15 cellular contexts compared by ENCODE assay signal in the genomic region with DNA sequence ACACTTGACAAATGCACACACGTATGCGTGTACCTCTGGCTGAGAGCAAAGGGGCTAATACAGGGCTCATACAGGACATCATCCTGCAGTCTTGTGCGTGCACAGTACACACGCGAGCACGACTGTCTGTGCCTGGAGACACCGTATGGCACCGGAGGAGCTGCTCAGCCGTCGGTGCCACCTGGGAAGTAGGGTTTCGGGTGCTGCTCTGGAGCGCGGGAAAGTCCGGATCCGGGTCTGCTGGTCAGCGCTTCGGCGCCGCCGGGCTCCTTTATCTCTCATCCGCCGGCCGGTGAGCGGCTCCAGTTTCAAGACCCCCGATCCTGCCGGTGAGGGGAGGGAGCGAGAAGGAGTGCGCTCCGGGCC. TPM values are rescaled to one million over a fixed set of nuclear protein-coding genes. Genes with fewer than 3 reads are reported as not detected.
DNase-seq lines count a peak whose midpoint lies in the region; ATAC-seq and TF ChIP-seq lines count a peak whose summit lies in the region.
"Had no signal": no experiment of that assay in that cellular context is flagged by ENCODE, and none has a peak within 500 bp of the region (broad histone marks: within the 10 kb centered on the region; RNA-seq: fewer than 3 reads in every experiment).

No MANE protein-coding gene starts in this region.

- peaks cover 20% of the 10 kb centered on the region for H3K4me1 Mint-ChIP-seq in activated naive CD8-positive, alpha-beta T cell treated with anti-CD3 and anti-CD28 coated beads, Interleukin-2, amount 10 ng/mL, durations not matched to agents 7 days and 5 days
- peaks cover 25% of the 10 kb centered on the region for H3K4me1 Mint-ChIP-seq in activated naive CD8-positive, alpha-beta T cell treated with anti-CD3 and anti-CD28 coated beads for 36 hours
- peaks cover 15% of the 10 kb centered on the region for H3K4me1 Mint-ChIP-seq in activated T-helper 1 cell treated with anti-CD3 and anti-CD28 coated beads, Interleukin-12 subunit alpha, Interleukin-12 subunit beta, Interleukin-2, Interleukin-4 antibody, amounts not matched to agents 30 ng/mL and 10 ng/mL and 1 ng/mL, durations not matched to agents 14 hours and 24 hours and 36 hours (ENCODE audit: low read depth)
- H3K4me1 Mint-ChIP-seq in stimulated activated naive B cell treated with anti-CD40 and anti-IgM and Interleukin-4, amounts not matched to agents 10 μg/mL and 1 μg/mL and 100 μg/mL, for 72 hours, result peaks cover 24 to 50% of the 10 kb centered on the region in 2 donors

- H3K4me3 Mint-ChIP-seq in activated naive CD8-positive, alpha-beta T cell treated with anti-CD3 and anti-CD28 coated beads, Interleukin-2, amount 10 ng/mL, durations not matched to agents 7 days and 5 days, result no peak overlapping the region
- H3K4me3 Mint-ChIP-seq in activated naive CD8-positive, alpha-beta T cell treated with anti-CD3 and anti-CD28 coated beads for 36 hours, result no peak overlapping the region
- H3K4me3 Mint-ChIP-seq in activated T-helper 1 cell treated with anti-CD3 and anti-CD28 coated beads, Interleukin-12 subunit alpha, Interleukin-12 subunit beta, Interleukin-2, Interleukin-4 antibody, amounts not matched to agents 30 ng/mL and 10 ng/mL and 1 ng/mL, durations not matched to agents 14 hours and 24 hours and 36 hours, result peak overlapping the region; percentile 12
- H3K4me3 Mint-ChIP-seq in stimulated activated naive B cell treated with anti-CD40 and anti-IgM and Interleukin-4, amounts not matched to agents 10 μg/mL and 1 μg/mL and 100 μg/mL, for 72 hours, result peak overlapping the region; percentile 56 to 80

- DNase-seq in activated naive CD8-positive, alpha-beta T cell treated with anti-CD3 and anti-CD28 coated beads, Interleukin-2, amount 10 ng/mL, durations not matched to agents 7 days and 5 days, result peak; percentile 39
- no peak for DNase-seq in activated naive CD8-positive, alpha-beta T cell treated with anti-CD3 and anti-CD28 coated beads for 36 hours
- DNase-seq in activated T-helper 1 cell treated with anti-CD3 and anti-CD28 coated beads, Interleukin-12 subunit alpha, Interleukin-12 subunit beta, Interleukin-2, Interleukin-4 antibody, amounts not matched to agents 30 ng/mL and 10 ng/mL and 1 ng/mL, durations not matched to agents 14 hours and 24 hours and 36 hours (ENCODE audit: low spot score), result no peak
- DNase-seq in left lung (no peak), Right ventricle myocardium inferior (ENCODE audit: missing footprints) (no peak), upper lobe of right lung (no peak), HAP-1 (ENCODE audit: low spot score in 2 of 2) (no peak)
- no peak for DNase-seq in stimulated activated naive B cell treated with anti-CD40 and anti-IgM and Interleukin-4, amounts not matched to agents 10 μg/mL and 1 μg/mL and 100 μg/mL, for 72 hours
- DNase-seq: activated CD4-positive, CD25-positive, alpha-beta regulatory T cell; DMS79; dorsolateral prefrontal cortex; MV-4-11 had no signal

- H3K4me1 ChIP-seq in left lung (peaks cover 18 to 43% of the 10 kb centered on the region in 2 donors), upper lobe of right lung (peaks cover 41% of the 10 kb centered on the region), HAP-1 (peaks cover 6% of the 10 kb centered on the region)

- TF ChIP-seq CTCF in left lung (IDR thresholded peaks at IDR 0.05), result no peak
- no peak for TF ChIP-seq CTCF in upper lobe of right lung (IDR thresholded peaks at IDR 0.05)

- no peaks in the 10 kb centered on the region for H3K36me3 Mint-ChIP-seq in activated naive CD8-positive, alpha-beta T cell treated with anti-CD3 and anti-CD28 coated beads, Interleukin-2, amount 10 ng/mL, durations not matched to agents 7 days and 5 days
- H3K36me3 Mint-ChIP-seq in activated naive CD8-positive, alpha-beta T cell treated with anti-CD3 and anti-CD28 coated beads for 36 hours, result no peaks in the 10 kb centered on the region
- no peaks in the 10 kb centered on the region for H3K36me3 Mint-ChIP-seq in activated T-helper 1 cell treated with anti-CD3 and anti-CD28 coated beads, Interleukin-12 subunit alpha, Interleukin-12 subunit beta, Interleukin-2, Interleukin-4 antibody, amounts not matched to agents 30 ng/mL and 10 ng/mL and 1 ng/mL, durations not matched to agents 14 hours and 24 hours and 36 hours (ENCODE audit: low read depth)
- H3K36me3 Mint-ChIP-seq in stimulated activated naive B cell treated with anti-CD40 and anti-IgM and Interleukin-4, amounts not matched to agents 10 μg/mL and 1 μg/mL and 100 μg/mL, for 72 hours, result no peaks in the 10 kb centered on the region

- H3K27me3 ChIP-seq in left lung (peaks cover 72 to 87% of the 10 kb centered on the region in 2 donors), upper lobe of right lung (peaks cover 73% of the 10 kb centered on the region), HAP-1 (ENCODE audit: low read depth) (no peaks in the 10 kb centered on the region)

- H3K9me3 ChIP-seq in left lung (no peaks in the 10 kb centered on the region), upper lobe of right lung (no peaks in the 10 kb centered on the region), HAP-1 (no peaks in the 10 kb centered on the region)

- no peaks in the 10 kb centered on the region for H3K36me3 ChIP-seq in left lung
- no peaks in the 10 kb centered on the region for H3K36me3 ChIP-seq in upper lobe of right lung
- H3K36me3 ChIP-seq in HAP-1 (replicated peaks), result no peaks in the 10 kb centered on the region

- intact Hi-C loops in activated T-helper 1 cell treated with anti-CD3 and anti-CD28 coated beads, Interleukin-12 subunit alpha, Interleukin-12 subunit beta, Interleukin-2, Interleukin-4 antibody, amounts not matched to agents 30 ng/mL and 10 ng/mL and 1 ng/mL, durations not matched to agents 14 hours and 24 hours and 36 hours (cut with micrococcal nuclease), result loop anchor here (2.0 kb wide), 1 partner anchor 13 kb away; no protein-coding TSS in a partner anchor
- intact Hi-C loops in left lung (cut with DNase I) (no loop called here), Right ventricle myocardium inferior (cut with DNase I) (loop anchor here (2.0 kb wide), 1 partner anchor 391 kb away; no protein-coding TSS in a partner anchor), upper lobe of right lung (cut with DNase I) (no loop called here)

- in situ Hi-C loops in HAP-1 (cut with MboI; ENCODE audit: low sequenced_read_pairs), result loop anchor here (10.0 kb wide), 1 partner anchor 523 kb away; no protein-coding TSS in a partner anchor

- no peaks in the 10 kb centered on the region for H3K9me3 Mint-ChIP-seq in activated naive CD8-positive, alpha-beta T cell treated with anti-CD3 and anti-CD28 coated beads, Interleukin-2, amount 10 ng/mL, durations not matched to agents 7 days and 5 days
- no peaks in the 10 kb centered on the region for H3K9me3 Mint-ChIP-seq in activated naive CD8-positive, alpha-beta T cell treated with anti-CD3 and anti-CD28 coated beads for 36 hours
- H3K9me3 Mint-ChIP-seq in activated T-helper 1 cell treated with anti-CD3 and anti-CD28 coated beads, Interleukin-12 subunit alpha, Interleukin-12 subunit beta, Interleukin-2, Interleukin-4 antibody, amounts not matched to agents 30 ng/mL and 10 ng/mL and 1 ng/mL, durations not matched to agents 14 hours and 24 hours and 36 hours, result no peaks in the 10 kb centered on the region
- no peaks in the 10 kb centered on the region for H3K9me3 Mint-ChIP-seq in stimulated activated naive B cell treated with anti-CD40 and anti-IgM and Interleukin-4, amounts not matched to agents 10 μg/mL and 1 μg/mL and 100 μg/mL, for 72 hours

- H3K27me3 Mint-ChIP-seq in activated naive CD8-positive, alpha-beta T cell treated with anti-CD3 and anti-CD28 coated beads, Interleukin-2, amount 10 ng/mL, durations not matched to agents 7 days and 5 days, result peaks cover 91% of the 10 kb centered on the region
- peaks cover 98% of the 10 kb centered on the region for H3K27me3 Mint-ChIP-seq in activated naive CD8-positive, alpha-beta T cell treated with anti-CD3 and anti-CD28 coated beads for 36 hours
- peaks cover 75% of the 10 kb centered on the region for H3K27me3 Mint-ChIP-seq in activated T-helper 1 cell treated with anti-CD3 and anti-CD28 coated beads, Interleukin-12 subunit alpha, Interleukin-12 subunit beta, Interleukin-2, Interleukin-4 antibody, amounts not matched to agents 30 ng/mL and 10 ng/mL and 1 ng/mL, durations not matched to agents 14 hours and 24 hours and 36 hours (ENCODE audit: insufficient read depth)
- peaks cover 77 to 95% of the 10 kb centered on the region in 2 donors for H3K27me3 Mint-ChIP-seq in stimulated activated naive B cell treated with anti-CD40 and anti-IgM and Interleukin-4, amounts not matched to agents 10 μg/mL and 1 μg/mL and 100 μg/mL, for 72 hours

- no peak overlapping the region for H3K27ac Mint-ChIP-seq in activated naive CD8-positive, alpha-beta T cell treated with anti-CD3 and anti-CD28 coated beads, Interleukin-2, amount 10 ng/mL, durations not matched to agents 7 days and 5 days
- H3K27ac Mint-ChIP-seq in activated naive CD8-positive, alpha-beta T cell treated with anti-CD3 and anti-CD28 coated beads for 36 hours, result no peak overlapping the region
- peak overlapping the region; percentile 12 for H3K27ac Mint-ChIP-seq in activated T-helper 1 cell treated with anti-CD3 and anti-CD28 coated beads, Interleukin-12 subunit alpha, Interleukin-12 subunit beta, Interleukin-2, Interleukin-4 antibody, amounts not matched to agents 30 ng/mL and 10 ng/mL and 1 ng/mL, durations not matched to agents 14 hours and 24 hours and 36 hours
- H3K27ac Mint-ChIP-seq in stimulated activated naive B cell treated with anti-CD40 and anti-IgM and Interleukin-4, amounts not matched to agents 10 μg/mL and 1 μg/mL and 100 μg/mL, for 72 hours, result no peak overlapping the region

- ATAC-seq in activated naive CD8-positive, alpha-beta T cell treated with anti-CD3 and anti-CD28 coated beads, Interleukin-2, amount 10 ng/mL, durations not matched to agents 7 days and 5 days (ENCODE audit: low read depth), result no peak
- ATAC-seq in left lung, result peak; percentile 2
- ATAC-seq in stimulated activated naive B cell treated with anti-CD40 and anti-IgM and Interleukin-4, amounts not matched to agents 10 μg/mL and 1 μg/mL and 100 μg/mL, for 72 hours (replicated peaks), result no peak
- no peak for ATAC-seq in Right ventricle myocardium inferior
- ATAC-seq in upper lobe of right lung, result no peak

- POLR2A ChIA-PET in activated naive CD8-positive, alpha-beta T cell treated with anti-CD3 and anti-CD28 coated beads, Interleukin-2, amount 10 ng/mL, durations not matched to agents 7 days and 5 days (lab: Charles Lee), result no interaction called here

- H3K4me3 ChIP-seq in left lung (no peak overlapping the region), upper lobe of right lung (no peak overlapping the region), HAP-1 (no peak overlapping the region)
- H3K4me3 ChIP-seq: SK-N-MC had no signal

- H3K27ac ChIP-seq in left lung, result no peak overlapping the region
- H3K27ac ChIP-seq in upper lobe of right lung, result no peak overlapping the region
- H3K27ac ChIP-seq: dorsolateral prefrontal cortex, SK-N-MC had no signal

RNA-seq across cellular contexts. Expression of a gene that starts 9.3 kb away (rescaled TPM):
- total RNA-seq in activated naive CD8-positive, alpha-beta T cell treated with anti-CD3 and anti-CD28 coated beads, Interleukin-2, amount 10 ng/mL, durations not matched to agents 7 days and 5 days, result not detected
- total RNA-seq in activated naive CD8-positive, alpha-beta T cell treated with anti-CD3 and anti-CD28 coated beads for 36 hours, result not detected
- total RNA-seq in activated T-helper 1 cell treated with anti-CD3 and anti-CD28 coated beads, Interleukin-12 subunit alpha, Interleukin-12 subunit beta, Interleukin-2, Interleukin-4 antibody, amounts not matched to agents 30 ng/mL and 10 ng/mL and 1 ng/mL, durations not matched to agents 14 hours and 24 hours and 36 hours, result not detected in 2 replicates
- not detected for total RNA-seq in left lung
- not detected for total RNA-seq in Right ventricle myocardium inferior
- not detected for total RNA-seq in upper lobe of right lung
- total RNA-seq: HT-29, urinary bladder had no signal

RNA-seq across cellular contexts. Expression of a gene that starts 9.3 kb away (rescaled TPM):
- not detected for total RNA-seq in activated naive CD8-positive, alpha-beta T cell treated with anti-CD3 and anti-CD28 coated beads, Interleukin-2, amount 10 ng/mL, durations not matched to agents 7 days and 5 days
- not detected for total RNA-seq in activated naive CD8-positive, alpha-beta T cell treated with anti-CD3 and anti-CD28 coated beads for 36 hours
- total RNA-seq in activated T-helper 1 cell treated with anti-CD3 and anti-CD28 coated beads, Interleukin-12 subunit alpha, Interleukin-12 subunit beta, Interleukin-2, Interleukin-4 antibody, amounts not matched to agents 30 ng/mL and 10 ng/mL and 1 ng/mL, durations not matched to agents 14 hours and 24 hours and 36 hours, result not detected in 2 replicates
- total RNA-seq in left lung, result not detected
- total RNA-seq in Right ventricle myocardium inferior, result not detected
- total RNA-seq in upper lobe of right lung, result not detected
- total RNA-seq: HT-29, urinary bladder had no signal

Comparison
In these comparisons a context has a peak if more than half of its experiments do, and no peak if none do; other contexts are left out.
1. H3K4me3 Mint-ChIP-seq: peak in activated T-helper 1 cell treated with anti-CD3 and anti-CD28 coated beads, Interleukin-12 subunit alpha, Interleukin-12 subunit beta, Interleukin-2, Interleukin-4 antibody, amounts not matched to agents 30 ng/mL and 10 ng/mL and 1 ng/mL, durations not matched to agents 14 hours and 24 hours and 36 hours (single experiment) and stimulated activated naive B cell treated with anti-CD40 and anti-IgM and Interleukin-4, amounts not matched to agents 10 μg/mL and 1 μg/mL and 100 μg/mL, for 72 hours (2 of 2); none in activated naive CD8-positive, alpha-beta T cell treated with anti-CD3 and anti-CD28 coated beads, Interleukin-2, amount 10 ng/mL, durations not matched to agents 7 days and 5 days (single experiment) and activated naive CD8-positive, alpha-beta T cell treated with anti-CD3 and anti-CD28 coated beads for 36 hours (single experiment).
2. intact Hi-C loops: an anchor here in activated T-helper 1 cell treated with anti-CD3 and anti-CD28 coated beads, Interleukin-12 subunit alpha, Interleukin-12 subunit beta, Interleukin-2, Interleukin-4 antibody, amounts not matched to agents 30 ng/mL and 10 ng/mL and 1 ng/mL, durations not matched to agents 14 hours and 24 hours and 36 hours (2.0 kb wide) and Right ventricle myocardium inferior (2.0 kb wide); none called in left lung and upper lobe of right lung.